In genomic region chr17:44097110-44097810, GRCh38 we compare ENCODE assay signal across 10 cellular contexts. TPM values are rescaled to one million over a fixed set of nuclear protein-coding genes. Genes with fewer than 3 reads are reported as not detected.
DNase-seq lines count a peak whose midpoint lies in the region; ATAC-seq, FAIRE-seq and TF ChIP-seq lines count a peak whose summit lies in the region.
"Had no signal": no experiment of that assay in that cellular context is flagged by ENCODE, and none has a peak within 500 bp of the region (broad histone marks: within the 10 kb centered on the region; RNA-seq: fewer than 3 reads in every experiment).

No MANE protein-coding gene starts in this region.

- H3K4me1 ChIP-seq in right cardiac atrium (ENCODE audit: control insufficient read depth, insufficient read depth, low read length) (peaks cover 24% of the 10 kb centered on the region), suprapubic skin (peaks cover 55% of the 10 kb centered on the region)

- in situ Hi-C loops in astrocyte of the spinal cord (cut with HindIII; ENCODE audit: low sequenced_read_pairs) = no loop called here

- TF ChIP-seq POLR2A in suprapubic skin (IDR thresholded peaks at IDR 0.05) (no peak), GM12892 (IDR thresholded peaks at IDR 0.05; ENCODE audit: low read depth, low read length) (no peak)

- intact Hi-C loops in right cardiac atrium (cut with DNase I) = no loop called here

- H3K36me3 Mint-ChIP-seq in immature natural killer cell = no peaks in the 10 kb centered on the region

- no peak for FAIRE-seq in GM12892 (lab: Jason Lieb, UNC)

- H3K27ac ChIP-seq in right cardiac atrium (ENCODE audit: low read length) (peak overlapping the region; percentile 46), suprapubic skin (peak overlapping the region; percentile 76)

- 43% methylated on average over 11 of the region's 11 CpGs for WGBS in right cardiac atrium
- 62% methylated on average over 2 of the region's 11 CpGs for WGBS in suprapubic skin

- no peaks in the 10 kb centered on the region for H3K9me3 Mint-ChIP-seq in immature natural killer cell
- H3K9me3 Mint-ChIP-seq: activated CD8-positive, alpha-beta T cell treated with anti-CD3 and anti-CD28 coated beads for 36 hours had no signal

- TF ChIP-seq EP300 in suprapubic skin (IDR thresholded peaks at IDR 0.05) = no peak

- H3K27me3 ChIP-seq in right cardiac atrium (ENCODE audit: control insufficient read depth, insufficient read depth) = no peaks in the 10 kb centered on the region
- no peaks in the 10 kb centered on the region for H3K27me3 ChIP-seq in suprapubic skin

- ATAC-seq in right cardiac atrium (peak; percentile 3 to 48), GM19463 (IDR thresholded peaks at IDR 0.05; ENCODE audit: unreplicated experiment) (no peak)

- TF ChIP-seq CTCF in astrocyte of the spinal cord (IDR thresholded peaks at IDR 0.05; ENCODE audit: low read depth, low read length) (no peak), suprapubic skin (IDR thresholded peaks at IDR 0.05) (no peak)

- H3K27ac Mint-ChIP-seq in immature natural killer cell = no peak overlapping the region
- H3K27ac Mint-ChIP-seq: activated CD8-positive, alpha-beta T cell treated with anti-CD3 and anti-CD28 coated beads for 36 hours had no signal

- no peaks in the 10 kb centered on the region for H3K9me3 ChIP-seq in right cardiac atrium (ENCODE audit: control insufficient read depth, low read length)
- no peaks in the 10 kb centered on the region for H3K9me3 ChIP-seq in suprapubic skin

- H3K36me3 ChIP-seq in suprapubic skin = peaks cover 15% of the 10 kb centered on the region

- peaks cover 0 to 7% (median 0%) of the 10 kb centered on the region in 3 donors for H3K27me3 Mint-ChIP-seq in immature natural killer cell (ENCODE audit: low read depth in 3 of 3)
- H3K27me3 Mint-ChIP-seq: activated CD8-positive, alpha-beta T cell treated with anti-CD3 and anti-CD28 coated beads for 36 hours had no signal

- H3K4me1 Mint-ChIP-seq in immature natural killer cell = peaks cover 5 to 9% of the 10 kb centered on the region in 2 donors

- H3K4me3 ChIP-seq in astrocyte of the spinal cord (ENCODE audit: low read depth, low read length) (no peak overlapping the region), right cardiac atrium (ENCODE audit: low read length) (no peak overlapping the region), suprapubic skin (no peak overlapping the region)

- H3K4me3 Mint-ChIP-seq in immature natural killer cell = no peak overlapping the region
- H3K4me3 Mint-ChIP-seq: activated CD8-positive, alpha-beta T cell treated with anti-CD3 and anti-CD28 coated beads for 36 hours had no signal

- DNase-seq in HCEC 1CT = peak; percentile 35
- peak; percentile 75 for DNase-seq in astrocyte of the spinal cord (ENCODE audit: low read depth, low spot score)
- peak in 2 of 3 donors; percentile 69 to 76 for DNase-seq in right cardiac atrium
- DNase-seq in suprapubic skin (ENCODE audit: low spot score in 2 of 2) = no peak
- no peak for DNase-seq in immature natural killer cell
- no peak for DNase-seq in GM12892 (ENCODE audit: insufficient read length)
- no peak for DNase-seq in occipital lobe (lab: John Stamatoyannopoulos, UW)
- DNase-seq: NCI-H524 treated with DMSO at 0.1 percent for 48 hours had no signal

RNA-seq across cellular contexts. Expression of gene HDAC5, which starts 26.2 kb away (rescaled TPM):
- total RNA-seq in right cardiac atrium = 10 to 100 TPM; 47.9 to 89.2 (median 74.4) TPM
- 72.4 TPM for polyA plus RNA-seq in right cardiac atrium
- total RNA-seq in suprapubic skin = 100 to 1,000 TPM; 135 to 197 (median 168) TPM
- polyA plus RNA-seq in immature natural killer cell = 10 to 100 TPM; 12.0 to 28.7 (median 20.3) TPM
- polyA plus RNA-seq in GM12892 (2012; ENCODE audit: missing spikeins) = 8.7 TPM
- 101 TPM for total RNA-seq in occipital lobe

RNA-seq across cellular contexts. Expression of gene G6PC3, which starts 26.7 kb away (rescaled TPM):
- total RNA-seq in right cardiac atrium = 10 to 100 TPM; 31.9 to 46.9 (median 38.5) TPM
- 71.4 TPM for polyA plus RNA-seq in right cardiac atrium
- total RNA-seq in suprapubic skin = 10 to 100 TPM; 12.7 to 20.4 (median 15.4) TPM
- 10 to 100 TPM; 30.9 to 41.6 (median 31.5) TPM for polyA plus RNA-seq in immature natural killer cell
- polyA plus RNA-seq in GM12892 (2012; ENCODE audit: missing spikeins) = 21.7 TPM
- total RNA-seq in occipital lobe = 11.4 TPM

RNA-seq across cellular contexts. Expression of gene LSM12, which starts 30.8 kb away (rescaled TPM):
- total RNA-seq in right cardiac atrium (10 to 100 TPM; 44.5 to 54.9 (median 49.3) TPM), suprapubic skin (10 to 100 TPM; 27.8 to 44.6 (median 33.3) TPM), occipital lobe (22.8 TPM)
- polyA plus RNA-seq in right cardiac atrium (35.0 TPM), immature natural killer cell (10 to 100 TPM; 56.5 to 82.6 (median 77.9) TPM)
- polyA plus RNA-seq in GM12892 (2012; ENCODE audit: missing spikeins) = 57.6 TPM

RNA-seq across cellular contexts. Expression of gene HROB, which starts 44.5 kb away (rescaled TPM):
- total RNA-seq in right cardiac atrium (1 to 10 TPM in 1 of 4 donors, under 1 TPM in 3; 0.47 to 1.4 (median 0.76) TPM), suprapubic skin (1 to 10 TPM; 1.6 to 3.7 (median 2.4) TPM), occipital lobe (0.78 TPM)
- polyA plus RNA-seq in right cardiac atrium (0.38 TPM), immature natural killer cell (1 to 10 TPM in 1 of 3 donors, under 1 TPM in 1, not detected in 1; 0.22 to 1.0 TPM)
- polyA plus RNA-seq in GM12892 (2012; ENCODE audit: missing spikeins) = 4.0 TPM

Comparison
In these comparisons a context has a peak if more than half of its experiments do, and no peak if none do; other contexts are left out.
1. DNase-seq: peak in HCEC 1CT (single experiment), astrocyte of the spinal cord (single experiment) and right cardiac atrium (2 of 3); none in suprapubic skin (0 of 2), immature natural killer cell (0 of 3), GM12892 (single experiment) and occipital lobe (single experiment).